15 cellular contexts compared by ENCODE assay signal in the genomic region with DNA sequence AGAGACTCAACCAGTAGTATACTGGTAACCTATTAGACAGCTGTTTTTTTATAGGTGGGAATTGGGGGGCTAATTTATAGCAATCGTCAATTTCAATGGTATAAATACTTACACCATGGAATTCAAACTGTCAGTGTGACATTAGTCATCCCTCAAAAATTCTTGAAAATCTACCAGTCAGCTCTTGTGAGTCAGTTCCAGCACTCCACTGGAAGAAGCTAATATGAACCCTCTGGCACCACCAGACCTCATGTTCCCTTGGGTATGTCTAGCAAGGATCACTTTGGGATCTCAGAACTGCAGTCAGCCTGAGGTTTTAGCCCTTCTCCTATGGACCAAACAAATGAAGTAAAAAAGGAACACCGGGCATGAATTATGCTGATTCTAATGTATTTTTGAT. TPM values are rescaled to one million over a fixed set of nuclear protein-coding genes. Genes with fewer than 3 reads are reported as not detected.
DNase-seq lines count a peak whose midpoint lies in the region; ATAC-seq and TF ChIP-seq lines count a peak whose summit lies in the region.
"Had no signal": no experiment of that assay in that cellular context is flagged by ENCODE, and none has a peak within 500 bp of the region (broad histone marks: within the 10 kb centered on the region; RNA-seq: fewer than 3 reads in every experiment).

No MANE protein-coding gene starts in this region.

- DNase-seq in GM23248 (peak; percentile 93), SK-N-SH (no peak), fibroblast of lung (ENCODE audit: low read depth in 2 of 2) (peak; percentile 62 to 86), upper lobe of right lung (no peak), SHP77 (lab: John Stamatoyannopoulos, UW) (no peak)
- no peak for DNase-seq in effector CD8-positive, alpha-beta T cell (lab: John Stamatoyannopoulos, UW)
- DNase-seq: activated T-cell treated with anti-CD3 and anti-CD28 coated beads, Interleukin-2, amount 50 U/mL, for 1 hour; NCI-H1048; NCI-H524; psoas muscle; stimulated activated CD4-positive, alpha-beta T cell treated with anti-CD3 and anti-CD28 coated beads, Interleukin-4, amount 100 ng/mL, for 4 hours had no signal

- TF ChIP-seq RAD21 in SK-N-SH (IDR thresholded peaks at IDR 0.05; ENCODE audit: low read length), result no peak

- H3K4me2 ChIP-seq in GM23248 (ENCODE audit: unreplicated experiment), result peak overlapping the region; percentile 74
- peak overlapping the region; percentile 22; the same call in 1 of the 2 replicates for H3K4me2 ChIP-seq in SK-N-SH
- H3K4me2 ChIP-seq in fibroblast of lung (ENCODE audit: extremely low read depth, insufficient read depth, low read length), result peak overlapping the region; percentile 3
- peak overlapping the region; percentile 46 for H3K4me2 ChIP-seq in skeletal muscle satellite cell (ENCODE audit: low read length)

- H3K4me1 ChIP-seq in GM23248 (ENCODE audit: insufficient read depth) (peaks cover 54% of the 10 kb centered on the region), SK-N-SH (ENCODE audit: control insufficient read depth in 1 of 2, insufficient read depth in 2 of 2, low read depth in 1 of 2, low read length in 1 of 2) (peaks cover 0 to 15% of the 10 kb centered on the region in 2 experiments; a peak in 2 of 4 replicates), fibroblast of lung (ENCODE audit: control insufficient read depth, extremely low read depth, insufficient read depth, low read length) (peaks cover 9% of the 10 kb centered on the region), skeletal muscle satellite cell (ENCODE audit: control insufficient read depth, insufficient read depth, low read length) (peaks cover 46% of the 10 kb centered on the region), upper lobe of right lung (no peaks in the 10 kb centered on the region)

- in situ Hi-C loops in GM23248 (cut with MboI), result no loop called here

- WGBS in GM23248 (ENCODE audit: low coverage in 1 of 2, low lambda C conversion rate in 2 of 2, missing lambda C conversion rate in 2 of 2), 2 experiments, result 14 to 24% methylated on average over 2 of the region's 2 CpGs
- WGBS in SK-N-SH (ENCODE audit: low lambda C conversion rate), result 35% methylated on average over 2 of the region's 2 CpGs

- TF ChIP-seq CTCF in SK-N-SH (IDR thresholded peaks at IDR 0.05) (no peak), fibroblast of lung (conservative IDR thresholded peaks at IDR 0.05 in 1 of 2, IDR thresholded peaks at IDR 0.05 in 1 of 2; ENCODE audit: low read depth in 1 of 2, low read length in 2 of 2) (no peak), upper lobe of right lung (IDR thresholded peaks at IDR 0.05) (no peak)

- H3K79me2 ChIP-seq in GM23248 (ENCODE audit: insufficient read depth) (no peaks in the 10 kb centered on the region), SK-N-SH (ENCODE audit: insufficient read depth) (no peaks in the 10 kb centered on the region), fibroblast of lung (ENCODE audit: control insufficient read depth, insufficient read depth, low read length) (no peaks in the 10 kb centered on the region)

- H3K36me3 ChIP-seq in GM23248 (ENCODE audit: low read depth) (no peaks in the 10 kb centered on the region), SK-N-SH (replicated peaks in 1 of 2; ENCODE audit: control insufficient read depth in 1 of 2, insufficient read depth in 2 of 2, low read length in 1 of 2) (no peaks in the 10 kb centered on the region), fibroblast of lung (ENCODE audit: control insufficient read depth, insufficient read depth, low read length) (no peaks in the 10 kb centered on the region), skeletal muscle satellite cell (ENCODE audit: insufficient read depth, low read length) (no peaks in the 10 kb centered on the region), upper lobe of right lung (no peaks in the 10 kb centered on the region)

- H3K4me3 ChIP-seq in GM23248 (no peak overlapping the region; the same call in 1 of the 2 replicates), SK-N-SH (ENCODE audit: low read depth in 2 of 2, low read length in 1 of 2) (no peak overlapping the region), fibroblast of lung (replicated peaks in 1 of 4; ENCODE audit: control extremely low read depth in 1 of 4, insufficient read depth in 1 of 4, low read depth in 3 of 4, low read length in 4 of 4) (no peak overlapping the region), skeletal muscle satellite cell (ENCODE audit: low read length) (no peak overlapping the region), upper lobe of right lung (no peak overlapping the region)
- H3K4me3 ChIP-seq: psoas muscle had no signal

- H2AFZ ChIP-seq in GM23248 (no peak overlapping the region), SK-N-SH (ENCODE audit: low read depth) (no peak overlapping the region), fibroblast of lung (ENCODE audit: low read length) (no peak overlapping the region)

- peaks cover 48% of the 10 kb centered on the region for H3F3A ChIP-seq in GM23248 (ENCODE audit: insufficient read depth)
- peaks cover 46% of the 10 kb centered on the region for H3F3A ChIP-seq in SK-N-SH (replicated peaks; ENCODE audit: insufficient read depth)

- H3K27me3 ChIP-seq in GM23248 (replicated peaks; ENCODE audit: insufficient read depth) (no peaks in the 10 kb centered on the region), SK-N-SH (ENCODE audit: insufficient read depth) (no peaks in the 10 kb centered on the region), fibroblast of lung (ENCODE audit: control insufficient read depth, insufficient read depth, low read length) (no peaks in the 10 kb centered on the region), skeletal muscle satellite cell (ENCODE audit: control insufficient read depth, insufficient read depth, low read length) (no peaks in the 10 kb centered on the region), upper lobe of right lung (no peaks in the 10 kb centered on the region)

- intact Hi-C loops in upper lobe of right lung (cut with DNase I), result no loop called here

- CTCF ChIA-PET in SK-N-SH (lab: Yijun Ruan, JAX), result no interaction called here

- H4K20me1 ChIP-seq in GM23248 (ENCODE audit: insufficient read depth) (no peaks in the 10 kb centered on the region), SK-N-SH (ENCODE audit: insufficient read depth) (no peaks in the 10 kb centered on the region), fibroblast of lung (ENCODE audit: control insufficient read depth, extremely low read depth, insufficient read depth, low read length) (no peaks in the 10 kb centered on the region)

- H3K27ac ChIP-seq in GM23248 (peak overlapping the region; percentile 61), SK-N-SH (ENCODE audit: low read depth in 2 of 2, low read length in 1 of 2) (peak overlapping the region in 1 of 2 experiments; percentile 89; a peak in 3 of 4 replicates), fibroblast of lung (ENCODE audit: insufficient read depth, low read length) (peak overlapping the region; percentile 21), upper lobe of right lung (no peak overlapping the region)
- H3K27ac ChIP-seq: psoas muscle had no signal

- peak in 1 of 2 experiments; percentile 81; a peak in 2 of 4 replicates for TF ChIP-seq EP300 in SK-N-SH (IDR thresholded peaks at IDR 0.05; ENCODE audit: borderline replicate concordance in 1 of 2, low read depth in 1 of 2, low read length in 1 of 2)

- no peaks in the 10 kb centered on the region for H3K9me2 ChIP-seq in GM23248 (ENCODE audit: insufficient read depth)
- H3K9me2 ChIP-seq in SK-N-SH, result no peaks in the 10 kb centered on the region

- ATAC-seq in HG03354 (IDR thresholded peaks at IDR 0.05; ENCODE audit: poor library complexity, severe bottlenecking, unreplicated experiment) (no peak), upper lobe of right lung (no peak)
- ATAC-seq: psoas muscle, Right ventricle myocardium inferior, WTC11 had no signal

- H3K9ac ChIP-seq in GM23248 (no peak overlapping the region), SK-N-SH (peak overlapping the region; percentile 0; the same call in 1 of the 2 replicates), fibroblast of lung (ENCODE audit: insufficient read depth, low read length) (no peak overlapping the region), skeletal muscle satellite cell (ENCODE audit: low read depth, low read length) (peak overlapping the region; percentile 39)

- H3K9me3 ChIP-seq in GM23248 (ENCODE audit: low read depth) (no peaks in the 10 kb centered on the region), SK-N-SH (no peaks in the 10 kb centered on the region), fibroblast of lung (ENCODE audit: control insufficient read depth, insufficient read depth, low read depth, low read length) (no peaks in the 10 kb centered on the region), skeletal muscle satellite cell (replicated peaks; ENCODE audit: low read length) (no peaks in the 10 kb centered on the region), upper lobe of right lung (no peaks in the 10 kb centered on the region)
- H3K9me3 ChIP-seq: psoas muscle had no signal

- POLR2A ChIA-PET in SK-N-SH (lab: Yijun Ruan, JAX), result no interaction called here

TF ChIP-seq in SK-N-SH, 30 proteins besides CTCF, POLR2A, EP300 and RAD21 (continues in another document):
- TF ChIP-seq FOXM1 (IDR thresholded peaks at IDR 0.05; ENCODE audit: low read depth), result no peak
- TF ChIP-seq SMC3 (IDR thresholded peaks at IDR 0.05; ENCODE audit: low read depth, low read length), result no peak
- TF ChIP-seq, protein P1, sequence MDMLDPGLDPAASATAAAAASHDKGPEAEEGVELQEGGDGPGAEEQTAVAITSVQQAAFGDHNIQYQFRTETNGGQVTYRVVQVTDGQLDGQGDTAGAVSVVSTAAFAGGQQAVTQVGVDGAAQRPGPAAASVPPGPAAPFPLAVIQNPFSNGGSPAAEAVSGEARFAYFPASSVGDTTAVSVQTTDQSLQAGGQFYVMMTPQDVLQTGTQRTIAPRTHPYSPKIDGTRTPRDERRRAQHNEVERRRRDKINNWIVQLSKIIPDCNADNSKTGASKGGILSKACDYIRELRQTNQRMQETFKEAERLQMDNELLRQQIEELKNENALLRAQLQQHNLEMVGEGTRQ (IDR thresholded peaks at IDR 0.05; ENCODE audit: borderline replicate concordance, low read depth, low read length), result no peak
- no peak for TF ChIP-seq EZH2phosphoT487 (IDR thresholded peaks at IDR 0.05; ENCODE audit: borderline replicate concordance, low read depth)
- no peak for TF ChIP-seq NRF1 (IDR thresholded peaks at IDR 0.05; ENCODE audit: low read depth, low read length)
- TF ChIP-seq FOSL2 (IDR thresholded peaks at IDR 0.05; ENCODE audit: borderline replicate concordance, low read depth), result peak; percentile 87

RNA-seq across cellular contexts. Expression of a gene that starts 11.8 kb away (rescaled TPM):
- total RNA-seq in GM23248 (2014; rRNA removed; shearing (Covaris generic)), result 47.0 and 64.0 TPM in 2 replicates
- polyA plus RNA-seq in GM23248 (2016; fragmentation: Nextera tagmentation; extraction: Ambion mirVana), result 128 and 135 TPM in 2 replicates
- 35.9 and 57.1 TPM in 2 replicates for polyA plus RNA-seq in SK-N-SH (2012; rRNA removed)
- polyA plus RNA-seq in SK-N-SH (2012; cell fraction: cytosol; rRNA removed), result 21.5 and 27.6 TPM in 2 replicates
- 156 and 175 TPM in 2 replicates for polyA plus RNA-seq in SK-N-SH (2012; cell fraction: nucleus; rRNA removed)
- total RNA-seq in fibroblast of lung, result 107 and 187 TPM in 2 replicates
- polyA plus RNA-seq in fibroblast of lung, result 136 and 170 TPM in 2 replicates
- 242 and 250 TPM in 2 replicates for polyA plus RNA-seq in fibroblast of lung (2012)
- 571 and 816 TPM in 2 replicates for polyA minus RNA-seq in fibroblast of lung (ENCODE audit: low replicate concordance)
- total RNA-seq in skeletal muscle satellite cell (2012; rRNA removed), result 41.3 and 52.2 TPM in 2 replicates
- 39.9 TPM for total RNA-seq in upper lobe of right lung

Comparison
In these comparisons a context has a peak if more than half of its experiments do, and no peak if none do; other contexts are left out.
1. DNase-seq: peak in GM23248 (single experiment) and fibroblast of lung (2 of 2); none in SK-N-SH (single experiment), effector CD8-positive, alpha-beta T cell (single experiment), upper lobe of right lung (single experiment) and SHP77 (0 of 2).
2. H3K4me2 ChIP-seq: peak in every context shown above with its lines; median percentile 74 in GM23248; 46 in skeletal muscle satellite cell; 22 in SK-N-SH; 3 in fibroblast of lung.
3. H3K9ac ChIP-seq: peak in SK-N-SH (single experiment) and skeletal muscle satellite cell (single experiment); none in GM23248 (single experiment) and fibroblast of lung (single experiment).